Comparison of ENCODE assay signal across 26 cellular contexts in genomic region chr5:167065784-167066183, GRCh38.
"Had no signal": no experiment of that assay in that cellular context is flagged by ENCODE, and none has a peak within 500 bp of the region (broad histone marks: within the 10 kb centered on the region; RNA-seq: fewer than 3 reads in every experiment).

No MANE protein-coding gene starts in this region.

- H3K27ac Mint-ChIP-seq: naive B cell; nephron; progenitor cell of endocrine pancreas; stimulated activated naive B cell treated with anti-CD40 and anti-IgM and Interleukin-4, amounts not matched to agents 10 μg/mL and 1 μg/mL and 100 μg/mL, for 72 hours; stimulated activated naive CD8-positive, alpha-beta T cell treated with anti-CD3 and anti-CD28 coated beads, Interleukin-15, amount 100 ng/mL, for 72 hours; type B pancreatic cell had no signal

- DNase-seq: central memory CD4-positive, alpha-beta T cell; cortex of kidney; effector memory CD4-positive, alpha-beta T cell; esophagus squamous epithelium; foreskin fibroblast; glutamatergic neuron; islet precursor cell; left ventricle myocardium inferior; lower lobe of right lung; mesendoderm; naive B cell; nucleus accumbens; pancreas; spleen; stimulated activated CD4-positive, alpha-beta T cell treated with anti-CD3 and anti-CD28 coated beads, Interleukin-15, amount 100 ng/mL, for 24 hours; stimulated activated CD4-positive, alpha-beta T cell treated with anti-CD3 and anti-CD28 coated beads, Interleukin-1b, Interleukin-23, amount 100 ng/mL, for 48 hours; stimulated activated CD4-positive, alpha-beta T cell treated with anti-CD3 and anti-CD28 coated beads, Interleukin-4, amount 100 ng/mL, for 24 hours; stimulated activated naive B cell treated with anti-CD40 and anti-IgM and Interleukin-4, amounts not matched to agents 10 μg/mL and 1 μg/mL and 100 μg/mL, for 72 hours; stimulated activated naive CD8-positive, alpha-beta T cell treated with anti-CD3 and anti-CD28 coated beads, Interleukin-15, amount 100 ng/mL, for 72 hours had no signal

- H3K9me3 ChIP-seq: esophagus squamous epithelium, gastroesophageal sphincter, left ventricle myocardium inferior, lower lobe of right lung, pancreas, spleen, thoracic aorta had no signal

- H3K4me3 ChIP-seq: esophagus squamous epithelium, gastroesophageal sphincter, left ventricle myocardium inferior, lower lobe of right lung, pancreas, spleen, thoracic aorta had no signal

- H3K9me3 Mint-ChIP-seq: nephron; stimulated activated naive B cell treated with anti-CD40 and anti-IgM and Interleukin-4, amounts not matched to agents 10 μg/mL and 1 μg/mL and 100 μg/mL, for 72 hours; stimulated activated naive CD8-positive, alpha-beta T cell treated with anti-CD3 and anti-CD28 coated beads, Interleukin-15, amount 100 ng/mL, for 72 hours had no signal

- H3K27me3 Mint-ChIP-seq: naive B cell; stimulated activated naive B cell treated with anti-CD40 and anti-IgM and Interleukin-4, amounts not matched to agents 10 μg/mL and 1 μg/mL and 100 μg/mL, for 72 hours; stimulated activated naive CD8-positive, alpha-beta T cell treated with anti-CD3 and anti-CD28 coated beads, Interleukin-15, amount 100 ng/mL, for 72 hours had no signal

- ATAC-seq: gastroesophageal sphincter; lower lobe of right lung; pancreas; sciatic nerve; stimulated activated naive B cell treated with anti-CD40 and anti-IgM and Interleukin-4, amounts not matched to agents 10 μg/mL and 1 μg/mL and 100 μg/mL, for 72 hours; stimulated activated naive CD8-positive, alpha-beta T cell treated with anti-CD3 and anti-CD28 coated beads, Interleukin-15, amount 100 ng/mL, for 72 hours had no signal

- H3K36me3 ChIP-seq: esophagus squamous epithelium, gastroesophageal sphincter, left ventricle myocardium inferior, lower lobe of right lung, pancreas, spleen, thoracic aorta had no signal

- H3K4me1 ChIP-seq: esophagus squamous epithelium, gastroesophageal sphincter, left ventricle myocardium inferior, lower lobe of right lung, pancreas, spleen had no signal

- H3K27me3 ChIP-seq: esophagus squamous epithelium, gastroesophageal sphincter, pancreas, spleen had no signal

- H3K4me1 Mint-ChIP-seq: naive B cell; nephron; stimulated activated naive B cell treated with anti-CD40 and anti-IgM and Interleukin-4, amounts not matched to agents 10 μg/mL and 1 μg/mL and 100 μg/mL, for 72 hours; stimulated activated naive CD8-positive, alpha-beta T cell treated with anti-CD3 and anti-CD28 coated beads, Interleukin-15, amount 100 ng/mL, for 72 hours had no signal

- H3K4me3 Mint-ChIP-seq: naive B cell; nephron; stimulated activated naive B cell treated with anti-CD40 and anti-IgM and Interleukin-4, amounts not matched to agents 10 μg/mL and 1 μg/mL and 100 μg/mL, for 72 hours; stimulated activated naive CD8-positive, alpha-beta T cell treated with anti-CD3 and anti-CD28 coated beads, Interleukin-15, amount 100 ng/mL, for 72 hours; type B pancreatic cell had no signal

- H3K36me3 Mint-ChIP-seq: naive B cell; stimulated activated naive B cell treated with anti-CD40 and anti-IgM and Interleukin-4, amounts not matched to agents 10 μg/mL and 1 μg/mL and 100 μg/mL, for 72 hours; type B pancreatic cell had no signal

- H3K27ac ChIP-seq: epithelial cell of prostate, esophagus squamous epithelium, gastroesophageal sphincter, left ventricle myocardium inferior, lower lobe of right lung, pancreas, spleen, thoracic aorta had no signal
